ENCODE assay signal across 18 cellular contexts in the genomic region with DNA sequence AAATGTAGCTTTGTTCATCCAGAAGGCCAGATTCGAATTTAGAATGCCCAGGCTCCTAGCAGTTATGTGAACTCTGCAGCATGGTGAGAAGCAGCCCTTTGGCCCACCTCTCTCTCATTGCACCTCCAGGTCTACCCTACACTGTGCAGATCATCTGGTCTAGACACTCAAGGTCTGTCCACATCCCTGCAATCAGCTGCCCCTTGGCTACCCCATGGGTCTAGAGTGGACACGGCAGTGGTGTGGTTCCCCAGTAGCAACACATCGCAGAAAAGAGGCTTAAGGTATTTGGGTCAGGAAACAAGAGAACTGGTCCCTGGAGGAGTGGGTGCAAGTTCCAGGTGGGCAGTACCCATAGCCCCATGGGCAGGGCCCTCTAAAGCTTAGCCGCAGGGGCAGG.
DNase-seq lines count a peak whose midpoint lies in the region; ATAC-seq and TF ChIP-seq lines count a peak whose summit lies in the region.
"Had no signal": no experiment of that assay in that cellular context is flagged by ENCODE, and none has a peak within 500 bp of the region (broad histone marks: within the 10 kb centered on the region; RNA-seq: fewer than 3 reads in every experiment).

No MANE protein-coding gene starts in this region.

- H3K9me3 ChIP-seq in BLaER1 = peaks cover 14% of the 10 kb centered on the region
- H3K9me3 ChIP-seq in OCI-LY7 (ENCODE audit: low read length) = no peaks in the 10 kb centered on the region
- no peaks in the 10 kb centered on the region for H3K9me3 ChIP-seq in esophagus muscularis mucosa
- H3K9me3 ChIP-seq in neutrophil = no peaks in the 10 kb centered on the region
- H3K9me3 ChIP-seq in lower lobe of right lung = no peaks in the 10 kb centered on the region

- POLR2A ChIA-PET in OCI-LY7 (lab: Charles Lee) = interaction anchor here (0.5 to 1.2 kb wide), 2 partner anchors 13 to 33 kb away, joined by 3 to 10 read pairs; no protein-coding TSS in a partner anchor

- no peak for ATAC-seq in GM18858 (IDR thresholded peaks at IDR 0.05; ENCODE audit: unreplicated experiment)
- ATAC-seq in lower lobe of right lung = no peak
- ATAC-seq in HG03097 (IDR thresholded peaks at IDR 0.05; ENCODE audit: low FRiP score, unreplicated experiment) = no peak
- ATAC-seq: HCT116 had no signal

- H3K4me2 ChIP-seq in BLaER1 (peak overlapping the region; percentile 79), OCI-LY7 (ENCODE audit: low read length) (0 out of 2 replicates have a peak overlapping the region, but pooled peaks have one; percentile 5)

- no peaks in the 10 kb centered on the region for H3K79me2 ChIP-seq in OCI-LY7 (ENCODE audit: insufficient read depth, low read depth, low read length)

- H3K4me3 ChIP-seq in BLaER1 (no peak overlapping the region), OCI-LY7 (ENCODE audit: low read depth, low read length, poor library complexity, severe bottlenecking) (no peak overlapping the region), esophagus muscularis mucosa (no peak overlapping the region), neutrophil (ENCODE audit: low read depth in 1 of 2, low read length in 1 of 2) (no peak overlapping the region), lower lobe of right lung (no peak overlapping the region)

- H3K27ac ChIP-seq in BLaER1 = no peak overlapping the region
- H3K27ac ChIP-seq in OCI-LY7 (ENCODE audit: low read depth, low read length, poor library complexity, severe bottlenecking) = no peak overlapping the region
- H3K27ac ChIP-seq in esophagus muscularis mucosa (replicated peaks in 1 of 4) = no peak overlapping the region
- H3K27ac ChIP-seq in neutrophil = peak overlapping the region; percentile 76
- H3K27ac ChIP-seq in lower lobe of right lung = no peak overlapping the region
- H3K27ac ChIP-seq: C4-2B had no signal

- TF ChIP-seq EP300 in esophagus muscularis mucosa (IDR thresholded peaks at IDR 0.05) = no peak

- BruUV-seq in OCI-LY7 (replicated peaks; lab: Mats Ljungman, UMichigan) = no TSS peak

- H4K20me1 ChIP-seq in BLaER1 (no peaks in the 10 kb centered on the region), OCI-LY7 (ENCODE audit: insufficient read depth, low read length) (no peaks in the 10 kb centered on the region)

- WGBS in esophagus muscularis mucosa = 82% methylated on average over 4 of the region's 4 CpGs

- TF ChIP-seq POLR2A in esophagus muscularis mucosa (IDR thresholded peaks at IDR 0.05; ENCODE audit: low read depth) = no peak

- CTCF ChIA-PET in OCI-LY7 (lab: Charles Lee; ENCODE audit: unreplicated experiment) = no interaction called here

- H3K36me3 ChIP-seq in BLaER1 (no peaks in the 10 kb centered on the region), OCI-LY7 (ENCODE audit: insufficient read depth, low read length) (no peaks in the 10 kb centered on the region; the same call in 1 of the 2 replicates), esophagus muscularis mucosa (no peaks in the 10 kb centered on the region), neutrophil (no peaks in the 10 kb centered on the region), lower lobe of right lung (no peaks in the 10 kb centered on the region)

- DNase-seq in OCI-LY7 (ENCODE audit: low spot score) (no peak), esophagus muscularis mucosa (ENCODE audit: extremely low spot score) (peak; percentile 82), lower lobe of right lung (no peak)
- no peak for DNase-seq in NK-92 treated with Interleukin-12 subunit alpha and Interleukin-12 subunit beta, amount 100 ng/mL, for 24 hours (lab: John Stamatoyannopoulos, UW)
- DNase-seq: 8988T; CD4-positive, alpha-beta T cell; DMS153; DMS79; GDM1; GOT3; H7; HFFc6 had no signal

- TF ChIP-seq CTCF in OCI-LY7 (conservative IDR thresholded peaks at IDR 0.05; ENCODE audit: low read length) (no peak), esophagus muscularis mucosa (IDR thresholded peaks at IDR 0.05) (no peak), neutrophil (IDR thresholded peaks at IDR 0.05) (no peak), lower lobe of right lung (IDR thresholded peaks at IDR 0.05) (no peak)

- peaks cover 71% of the 10 kb centered on the region for H3K4me1 ChIP-seq in BLaER1
- H3K4me1 ChIP-seq in OCI-LY7 (ENCODE audit: insufficient read depth, low read length, poor library complexity, severe bottlenecking) = peaks cover 60% of the 10 kb centered on the region
- H3K4me1 ChIP-seq in esophagus muscularis mucosa = no peaks in the 10 kb centered on the region
- peaks cover 27 to 28% of the 10 kb centered on the region in 2 experiments for H3K4me1 ChIP-seq in neutrophil (ENCODE audit: control insufficient read depth in 1 of 2, insufficient read depth in 1 of 2, low read depth in 1 of 2, low read length in 1 of 2)
- no peaks in the 10 kb centered on the region for H3K4me1 ChIP-seq in lower lobe of right lung

- H2AFZ ChIP-seq in OCI-LY7 (ENCODE audit: low read length) = no peak overlapping the region

- intact Hi-C loops in OCI-LY7 (cut with micrococcal nuclease; ENCODE audit: unreplicated experiment) = no loop called here
- intact Hi-C loops in esophagus muscularis mucosa (cut with DNase I) = no loop called here
- intact Hi-C loops in lower lobe of right lung (cut with DNase I) = no loop called here

- H3K9me2 ChIP-seq in OCI-LY7 (ENCODE audit: insufficient read depth, low read length) = no peaks in the 10 kb centered on the region

- no peak overlapping the region for H3K9ac ChIP-seq in BLaER1

- H3K27me3 ChIP-seq in BLaER1 = no peaks in the 10 kb centered on the region
- no peaks in the 10 kb centered on the region for H3K27me3 ChIP-seq in esophagus muscularis mucosa
- H3K27me3 ChIP-seq in neutrophil = no peaks in the 10 kb centered on the region
- no peaks in the 10 kb centered on the region for H3K27me3 ChIP-seq in lower lobe of right lung (ENCODE audit: low read depth)
